In the genomic region with DNA sequence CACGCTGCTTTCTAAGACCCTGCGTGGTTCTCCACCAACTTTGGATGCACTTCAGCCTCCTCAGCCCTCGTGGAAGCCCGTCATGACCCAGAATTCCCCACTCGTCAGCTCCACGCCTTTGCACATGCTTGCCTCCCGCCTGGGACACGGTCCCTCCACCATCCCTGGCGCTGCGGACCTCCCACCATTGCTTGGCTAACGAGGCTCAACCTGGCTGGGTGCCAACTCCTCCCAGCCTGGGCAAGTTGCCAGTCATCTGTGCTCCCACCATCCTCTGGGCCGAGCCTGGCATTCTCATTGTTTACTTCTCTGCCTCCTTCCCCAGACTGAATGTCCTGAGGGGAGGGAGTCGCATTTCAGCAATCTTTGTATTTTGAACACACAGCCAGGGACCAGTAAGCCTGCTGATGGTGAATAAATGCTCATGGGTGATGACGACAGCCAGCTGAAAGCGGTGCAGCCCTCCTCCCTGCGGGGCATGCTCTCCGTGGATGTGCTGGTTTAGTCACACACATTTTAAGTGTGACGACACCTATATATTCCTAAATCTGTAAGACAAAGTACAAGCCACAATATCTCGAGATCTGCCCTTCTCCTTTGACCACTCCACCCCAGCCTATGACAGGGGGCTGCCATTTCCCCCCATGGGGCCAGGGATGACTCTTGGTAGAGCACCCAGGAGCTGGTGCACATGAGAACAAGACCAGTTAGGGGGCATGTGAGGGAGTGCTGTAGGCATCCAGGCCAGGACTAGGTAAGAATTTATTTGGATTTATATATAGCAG, we compare ENCODE assay signal across 8 cellular contexts. TPM values are rescaled to one million over a fixed set of nuclear protein-coding genes. Genes with fewer than 3 reads are reported as not detected.
DNase-seq lines count a peak whose midpoint lies in the region; ATAC-seq and TF ChIP-seq lines count a peak whose summit lies in the region.

No MANE protein-coding gene starts in this region.

- H3K9me3 ChIP-seq in lower lobe of right lung (no peaks in the 10 kb centered on the region), thyroid gland (no peaks in the 10 kb centered on the region)

- H3K27ac ChIP-seq in lower lobe of right lung (peak overlapping the region; percentile 54), thyroid gland (peak overlapping the region in 2 of 3 donors; percentile 65 to 68)

- intact Hi-C loops in dendritic cell treated with granulocyte-macrophage colony-stimulating factor and Interleukin-4, amounts not matched to agents 40 ng/mL and 50 ng/mL, for 4 days (cut with micrococcal nuclease), result no loop called here
- intact Hi-C loops in lower lobe of right lung (cut with DNase I), result no loop called here
- intact Hi-C loops in thyroid gland (cut with DNase I), result no loop called here

- 18 to 22% methylated on average over 19 of the region's 19 CpGs for WGBS in thyroid gland, 2 donors

- DNase-seq in ELF-1 (ENCODE audit: low read depth, low spot score), result peak; percentile 40
- peak; percentile 89 for DNase-seq in HT1080 (ENCODE audit: low read depth)
- peak; percentile 79 for DNase-seq in OCI-M1 (lab: John Stamatoyannopoulos, UW)
- peak; percentile 67 for DNase-seq in lower lobe of right lung
- peak; percentile 76 to 81 for DNase-seq in thyroid gland
- no peak for DNase-seq in activated CD4-positive, alpha-beta T cell treated with anti-CD3 and anti-CD28 coated beads for 1 hour

- no peaks in the 10 kb centered on the region for H3K36me3 Mint-ChIP-seq in dendritic cell treated with granulocyte-macrophage colony-stimulating factor and Interleukin-4, amounts not matched to agents 40 ng/mL and 50 ng/mL, for 4 days (ENCODE audit: low read depth)

- no peaks in the 10 kb centered on the region for H3K9me3 Mint-ChIP-seq in dendritic cell treated with granulocyte-macrophage colony-stimulating factor and Interleukin-4, amounts not matched to agents 40 ng/mL and 50 ng/mL, for 4 days

- H3K4me1 Mint-ChIP-seq in dendritic cell treated with granulocyte-macrophage colony-stimulating factor and Interleukin-4, amounts not matched to agents 40 ng/mL and 50 ng/mL, for 4 days (ENCODE audit: low read depth), result peaks cover 19% of the 10 kb centered on the region

- TF ChIP-seq POLR2A in thyroid gland (IDR thresholded peaks at IDR 0.05), result no peak

- H3K27me3 ChIP-seq in lower lobe of right lung (ENCODE audit: low read depth), result no peaks in the 10 kb centered on the region
- no peaks in the 10 kb centered on the region for H3K27me3 ChIP-seq in thyroid gland

- peaks cover 19% of the 10 kb centered on the region for H3K4me1 ChIP-seq in lower lobe of right lung
- peaks cover 0 to 12% of the 10 kb centered on the region in 2 donors for H3K4me1 ChIP-seq in thyroid gland

- no peak overlapping the region for H3K4me3 Mint-ChIP-seq in dendritic cell treated with granulocyte-macrophage colony-stimulating factor and Interleukin-4, amounts not matched to agents 40 ng/mL and 50 ng/mL, for 4 days

- no peaks in the 10 kb centered on the region for H3K36me3 ChIP-seq in lower lobe of right lung
- no peaks in the 10 kb centered on the region for H3K36me3 ChIP-seq in thyroid gland

- peak overlapping the region; percentile 17 for H3K27ac Mint-ChIP-seq in dendritic cell treated with granulocyte-macrophage colony-stimulating factor and Interleukin-4, amounts not matched to agents 40 ng/mL and 50 ng/mL, for 4 days

- H3K27me3 Mint-ChIP-seq in dendritic cell treated with granulocyte-macrophage colony-stimulating factor and Interleukin-4, amounts not matched to agents 40 ng/mL and 50 ng/mL, for 4 days, result peaks cover 3% of the 10 kb centered on the region

- no peak overlapping the region for H3K4me3 ChIP-seq in lower lobe of right lung
- H3K4me3 ChIP-seq in thyroid gland (replicated peaks in 1 of 3), result no peak overlapping the region

- ATAC-seq in GM21619 (IDR thresholded peaks at IDR 0.05; ENCODE audit: unreplicated experiment) (peak; percentile 40), lower lobe of right lung (peak; percentile 78 to 84)

- no peak for TF ChIP-seq CTCF in lower lobe of right lung (IDR thresholded peaks at IDR 0.05)
- TF ChIP-seq CTCF in thyroid gland (IDR thresholded peaks at IDR 0.05), result no peak

RNA-seq across cellular contexts. Expression of a gene that starts 37.6 kb away (rescaled TPM):
- total RNA-seq in HT1080 (2014; rRNA removed; shearing (Covaris generic)), result 4.9 and 5.2 TPM in 2 replicates
- 6.5 and 7.7 TPM in 2 replicates for polyA plus RNA-seq in HT1080 (2015; cell fraction: cytosol; rRNA removed)
- polyA plus RNA-seq in HT1080 (2015; cell fraction: nucleus; rRNA removed), result 10.6 and 11.4 TPM in 2 replicates
- 5.8 TPM for total RNA-seq in lower lobe of right lung
- total RNA-seq in thyroid gland, result 1 to 10 TPM in 3 of 4 donors, under 1 TPM in 1; 0.67 to 1.6 (median 1.1) TPM
